ENCODE assay signal across 28 cellular contexts in the genomic region with DNA sequence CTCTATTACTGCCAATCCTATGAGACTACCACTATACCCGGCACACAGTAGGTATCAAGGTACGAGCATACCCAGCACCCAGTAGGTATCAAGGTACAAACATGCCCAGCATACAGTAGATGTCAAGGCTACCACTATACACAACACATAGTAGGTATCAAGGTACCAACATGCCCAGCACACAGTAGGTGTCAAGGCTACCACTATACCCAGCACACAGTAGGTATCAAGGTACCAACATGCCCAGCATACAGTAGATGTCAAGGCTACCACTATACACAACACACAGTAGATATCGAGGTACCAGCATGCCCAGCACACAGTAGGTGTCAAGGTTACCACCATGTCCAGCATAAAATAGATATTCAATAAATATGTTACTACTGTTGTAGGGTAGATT.
"Had no signal": no experiment of that assay in that cellular context is flagged by ENCODE, and none has a peak within 500 bp of the region (broad histone marks: within the 10 kb centered on the region; RNA-seq: fewer than 3 reads in every experiment).

No MANE protein-coding gene starts in this region.

- ATAC-seq: effector memory CD8-positive, alpha-beta T cell; esophagus mucosa; gastrocnemius medialis; heart right ventricle; left cardiac atrium; left lung; left ventricle myocardium superior; mucosa of descending colon had no signal

- H3K4me1 Mint-ChIP-seq: immature natural killer cell, mesothelial cell of epicardium had no signal

- H3K9me3 Mint-ChIP-seq: dendritic cell treated with granulocyte-macrophage colony-stimulating factor and Interleukin-4, amounts not matched to agents 40 ng/mL and 50 ng/mL, for 4 days; effector memory CD8-positive, alpha-beta T cell; endodermal cell; immature natural killer cell; mesothelial cell of epicardium had no signal

- H3K4me3 Mint-ChIP-seq: dendritic cell treated with granulocyte-macrophage colony-stimulating factor and Interleukin-4, amounts not matched to agents 40 ng/mL and 50 ng/mL, for 4 days; effector memory CD8-positive, alpha-beta T cell; endodermal cell; immature natural killer cell; mesothelial cell of epicardium had no signal

- H3K27ac Mint-ChIP-seq: dendritic cell treated with granulocyte-macrophage colony-stimulating factor and Interleukin-4, amounts not matched to agents 40 ng/mL and 50 ng/mL, for 4 days; effector memory CD8-positive, alpha-beta T cell; endodermal cell; immature natural killer cell; mesothelial cell of epicardium had no signal

- H3K27me3 ChIP-seq: colonic mucosa, gastrocnemius medialis, left lung had no signal

- H3K27me3 Mint-ChIP-seq: dendritic cell treated with granulocyte-macrophage colony-stimulating factor and Interleukin-4, amounts not matched to agents 40 ng/mL and 50 ng/mL, for 4 days had no signal

- DNase-seq: cerebellar nuclear complex; colonic mucosa; cortex of kidney; effector CD8-positive, alpha-beta T cell; effector memory CD8-positive, alpha-beta T cell; endodermal cell; erythroblast; esophagus squamous epithelium; foreskin fibroblast; foreskin melanocyte; gastrocnemius medialis; glutamatergic neuron; head of caudate nucleus; heart right ventricle; hypothalamus; immature natural killer cell; islet precursor cell; left cardiac atrium; left lung; left ventricle myocardium superior; lower lobe of right lung; mesenchymal stem cell; mucosa of descending colon had no signal

- H3K27ac ChIP-seq: colonic mucosa, epithelial cell of prostate, esophagus squamous epithelium, gastrocnemius medialis, heart right ventricle, left lung, lower lobe of right lung had no signal

- H3K9me3 ChIP-seq: colonic mucosa, esophagus squamous epithelium, gastrocnemius medialis, heart right ventricle, left lung, lower lobe of right lung, mucosa of descending colon had no signal

- H3K4me1 ChIP-seq: colonic mucosa, esophagus squamous epithelium, gastrocnemius medialis, heart right ventricle, left lung, lower lobe of right lung had no signal

- FAIRE-seq: endometrium had no signal

- H3K36me3 Mint-ChIP-seq: immature natural killer cell, mesothelial cell of epicardium had no signal

- H3K36me3 ChIP-seq: colonic mucosa, esophagus squamous epithelium, gastrocnemius medialis, heart right ventricle, left lung, lower lobe of right lung had no signal

- H3K4me3 ChIP-seq: colonic mucosa, esophagus squamous epithelium, gastrocnemius medialis, heart right ventricle, left lung, lower lobe of right lung, mucosa of descending colon had no signal
